In the genomic region with DNA sequence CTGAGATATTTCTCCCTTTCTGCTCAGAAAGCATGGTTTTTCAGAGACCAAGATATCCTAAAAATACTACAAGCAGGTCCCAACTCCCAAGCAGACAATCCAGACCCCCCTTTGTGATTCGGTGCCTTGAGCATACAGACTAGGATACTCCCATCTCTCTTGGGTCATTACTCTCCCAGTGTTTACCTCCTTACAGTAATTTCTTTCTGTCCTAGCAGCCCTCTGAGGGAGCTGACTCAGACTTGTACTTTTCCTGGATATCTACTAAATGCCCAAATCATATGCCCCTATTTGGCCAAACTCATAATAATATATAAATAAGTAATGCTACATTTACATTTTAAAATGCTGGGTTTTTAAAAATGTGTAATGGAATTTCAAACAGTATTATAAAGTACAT, we compare ENCODE assay signal across 29 cellular contexts.
DNase-seq lines count a peak whose midpoint lies in the region; ATAC-seq and TF ChIP-seq lines count a peak whose summit lies in the region.
"Had no signal": no experiment of that assay in that cellular context is flagged by ENCODE, and none has a peak within 500 bp of the region (broad histone marks: within the 10 kb centered on the region; RNA-seq: fewer than 3 reads in every experiment).

No MANE protein-coding gene starts in this region.

- H3K27me3 ChIP-seq in PC-3 (ENCODE audit: low read length) (no peaks in the 10 kb centered on the region), osteoblast (ENCODE audit: insufficient read depth, low read length) (no peaks in the 10 kb centered on the region), H7 (ENCODE audit: control insufficient read depth, insufficient read depth, low read length) (no peaks in the 10 kb centered on the region)
- H3K27me3 ChIP-seq: MG63, neural progenitor cell, right lobe of liver, upper lobe of left lung had no signal

- H4K20me1 ChIP-seq in PC-3 (ENCODE audit: low read length) (no peaks in the 10 kb centered on the region), osteoblast (ENCODE audit: insufficient read depth, low read length) (no peaks in the 10 kb centered on the region)

- H3K79me2 ChIP-seq in PC-3 (ENCODE audit: low read length) (no peaks in the 10 kb centered on the region), osteoblast (ENCODE audit: insufficient read depth, low read length) (no peaks in the 10 kb centered on the region)

- CTCF ChIA-PET in PC-3 (lab: Charles Lee), result no interaction called here

- no peaks in the 10 kb centered on the region for H3K9me3 ChIP-seq in PC-3 (ENCODE audit: low read length)
- no peaks in the 10 kb centered on the region for H3K9me3 ChIP-seq in osteoblast (ENCODE audit: low read depth, low read length)
- H3K9me3 ChIP-seq: right lobe of liver, upper lobe of left lung had no signal

- H3K4me1 ChIP-seq in PC-3 (ENCODE audit: insufficient read depth, low read length) (peaks cover 25% of the 10 kb centered on the region), osteoblast (ENCODE audit: insufficient read depth, low read length) (peaks cover 12% of the 10 kb centered on the region)
- H3K4me1 ChIP-seq: neural progenitor cell, right lobe of liver, upper lobe of left lung had no signal

- TF ChIP-seq CTCF in PC-3 (conservative IDR thresholded peaks at IDR 0.05; ENCODE audit: low read depth, low read length) (no peak), fibroblast of mammary gland (conservative IDR thresholded peaks at IDR 0.05; ENCODE audit: control insufficient read depth, insufficient read depth, low read depth, low read length) (no peak), osteoblast (IDR thresholded peaks at IDR 0.05; ENCODE audit: extremely low read depth, low read depth, low read length) (no peak)

- intact Hi-C loops in PC-3 (cut with micrococcal nuclease), result loop anchor here (10.0 kb wide), 1 partner anchor 90 kb away; no protein-coding TSS in a partner anchor

- H3K4me2 ChIP-seq in PC-3 (ENCODE audit: low read length) (no peak overlapping the region), osteoblast (ENCODE audit: insufficient read depth, low read length) (no peak overlapping the region)
- H3K4me2 ChIP-seq: neural progenitor cell had no signal

- no peak overlapping the region for H3K4me3 ChIP-seq in PC-3 (ENCODE audit: low read length)
- no peak overlapping the region for H3K4me3 ChIP-seq in fibroblast of mammary gland (ENCODE audit: control insufficient read depth, low read depth, low read length)
- H3K4me3 ChIP-seq in osteoblast (ENCODE audit: insufficient read depth, low read length), result no peak overlapping the region
- H3K4me3 ChIP-seq in H7 (ENCODE audit: insufficient read depth, low read depth, low read length), result no peak overlapping the region
- H3K4me3 ChIP-seq: MG63, neural progenitor cell, right lobe of liver, SK-N-MC, upper lobe of left lung had no signal

- H2AFZ ChIP-seq in PC-3 (ENCODE audit: low read length), result no peak overlapping the region
- H2AFZ ChIP-seq in osteoblast (ENCODE audit: low read length), result peak overlapping the region; percentile 16
- H2AFZ ChIP-seq: neural progenitor cell had no signal

- H3K9me2 ChIP-seq in PC-3 (replicated peaks; ENCODE audit: low read length), result no peaks in the 10 kb centered on the region

- BruUV-seq in PC-3 (replicated peaks; lab: Mats Ljungman, UMichigan), result no TSS peak

- H3F3A ChIP-seq in PC-3 (ENCODE audit: low read length, unreplicated experiment), result no peaks in the 10 kb centered on the region

- peak; percentile 33 for DNase-seq in AG20443 (ENCODE audit: low spot score)
- peak; percentile 27 for DNase-seq in PC-3
- peak; percentile 67 for DNase-seq in fibroblast of mammary gland (ENCODE audit: low read depth)
- DNase-seq in osteoblast (ENCODE audit: insufficient read length, low spot score, missing footprints), result peak; percentile 74
- no peak for DNase-seq in NCI-H82 (lab: John Stamatoyannopoulos, UW)
- DNase-seq in D341Med (ENCODE audit: low spot score), result no peak
- DNase-seq in H7, result no peak
- DNase-seq: ACHN; activated CD4-positive, alpha-beta T cell treated with anti-CD3 and anti-CD28 coated beads, Interleukin-2, amount 50 U/mL, for 48 hours; activated naive CD4-positive, alpha-beta T cell treated with anti-CD3 and anti-CD28 coated beads, Interleukin-2, amount 50 U/mL, for 16 hours; anterior cingulate cortex; CD4-positive, CD25-positive, alpha-beta regulatory T cell; central memory CD4-positive, alpha-beta T cell; DMS 273 treated with DMSO at 0.1 percent for 48 hours; head of caudate nucleus; mammary epithelial cell; MG63; NCI-H2081; NCI-H446; right lobe of liver; stimulated activated CD4-positive, alpha-beta T cell treated with anti-CD3 and anti-CD28 coated beads, Interleukin-4, amount 100 ng/mL, for 4 hours; substantia nigra; upper lobe of left lung had no signal

- POLR2A ChIA-PET in PC-3 (lab: Charles Lee; ENCODE audit: unreplicated experiment), result no interaction called here

- H3K36me3 ChIP-seq in PC-3 (ENCODE audit: low read depth, low read length) (no peaks in the 10 kb centered on the region), osteoblast (ENCODE audit: insufficient read depth, low read length) (no peaks in the 10 kb centered on the region), H7 (replicated peaks; ENCODE audit: control insufficient read depth, insufficient read depth, low read length) (no peaks in the 10 kb centered on the region)
- H3K36me3 ChIP-seq: MG63, neural progenitor cell, right lobe of liver, upper lobe of left lung had no signal

- ATAC-seq in PC-3 (0 out of 2 replicates have a peak, but pooled peaks have one; percentile 21), GM19324 (IDR thresholded peaks at IDR 0.05; ENCODE audit: low FRiP score, unreplicated experiment) (no peak)
- ATAC-seq: activated CD4-positive, CD25-positive, alpha-beta regulatory T cell treated with anti-CD3 and anti-CD28 coated beads, Interleukin-2, amount 50 U/mL, for 24 hours; right lobe of liver; stimulated activated memory B cell treated with anti-CD40 and anti-IgM and Interleukin-4, amounts not matched to agents 10 μg/mL and 1 μg/mL and 100 μg/mL, for 72 hours had no signal

- H3K27ac ChIP-seq in PC-3 (ENCODE audit: low read length) (no peak overlapping the region), osteoblast (ENCODE audit: low read depth, low read length) (no peak overlapping the region)
- H3K27ac ChIP-seq: neural progenitor cell, right lobe of liver, RWPE1, SK-N-MC, upper lobe of left lung had no signal

- H3K9ac ChIP-seq in PC-3 (ENCODE audit: low read length), result no peak overlapping the region
- H3K9ac ChIP-seq: neural progenitor cell had no signal

Comparison
In these comparisons a context has a peak if more than half of its experiments do, and no peak if none do; other contexts are left out.
1. DNase-seq: peak in AG20443 (single experiment), PC-3 (single experiment), fibroblast of mammary gland (single experiment) and osteoblast (single experiment); none in NCI-H82 (single experiment), D341Med (single experiment) and H7 (single experiment).